In genomic region chr1:209858561-209859103, GRCh38 we compare ENCODE assay signal across 28 cellular contexts.
"Had no signal": no experiment of that assay in that cellular context is flagged by ENCODE, and none has a peak within 500 bp of the region (broad histone marks: within the 10 kb centered on the region; RNA-seq: fewer than 3 reads in every experiment).

No MANE protein-coding gene starts in this region.

- H3K27ac ChIP-seq: adrenal gland, body of pancreas, colonic mucosa, heart left ventricle, VCaP had no signal

- H3K4me3 Mint-ChIP-seq: activated B cell treated with CpG ODN at 0.5 μM for 24 hours; activated CD8-positive, alpha-beta T cell treated with anti-CD3 and anti-CD28 coated beads for 36 hours; activated naive CD4-positive, alpha-beta T cell treated with anti-CD3 and anti-CD28 coated beads, Interleukin-2, amount 50 U/mL, for 24 hours; activated naive CD8-positive, alpha-beta T cell treated with anti-CD3 and anti-CD28 coated beads for 36 hours; activated naive CD8-positive, alpha-beta T cell treated with anti-CD3 and anti-CD28 coated beads, Interleukin-2, amount 50 U/mL, for 24 hours; activated T-cell treated with anti-CD3 and anti-CD28 coated beads, Interleukin-2, amount 50 U/mL, for 4 hours; activated T-helper 17 cell treated with anti-CD3 and anti-CD28 coated beads, Interleukin-2, amount 50 U/mL, for 72 hours had no signal

- ATAC-seq: activated CD4-positive, CD25-positive, alpha-beta regulatory T cell treated with anti-CD3 and anti-CD28 coated beads, Interleukin-2, amount 50 U/mL, for 24 hours; activated CD8-positive, alpha-beta T cell treated with anti-CD3 and anti-CD28 coated beads for 36 hours; activated naive CD8-positive, alpha-beta T cell treated with anti-CD3 and anti-CD28 coated beads, Interleukin-2, amount 50 U/mL, for 24 hours; activated T-cell treated with anti-CD3 and anti-CD28 coated beads, Interleukin-2, amount 50 U/mL, for 4 hours; activated T-helper 17 cell treated with anti-CD3 and anti-CD28 coated beads, Interleukin-2, amount 50 U/mL, for 72 hours; body of pancreas; esophagus mucosa; heart left ventricle had no signal

- H3K27me3 ChIP-seq: adrenal gland, body of pancreas, colonic mucosa had no signal

- H3K36me3 ChIP-seq: colonic mucosa had no signal

- H3K9me3 Mint-ChIP-seq: activated B cell treated with CpG ODN at 0.5 μM for 24 hours; activated CD8-positive, alpha-beta T cell treated with anti-CD3 and anti-CD28 coated beads for 36 hours; activated naive CD4-positive, alpha-beta T cell treated with anti-CD3 and anti-CD28 coated beads, Interleukin-2, amount 50 U/mL, for 24 hours; activated naive CD8-positive, alpha-beta T cell treated with anti-CD3 and anti-CD28 coated beads for 36 hours; activated naive CD8-positive, alpha-beta T cell treated with anti-CD3 and anti-CD28 coated beads, Interleukin-2, amount 50 U/mL, for 24 hours; activated T-cell treated with anti-CD3 and anti-CD28 coated beads, Interleukin-2, amount 50 U/mL, for 4 hours; activated T-helper 17 cell treated with anti-CD3 and anti-CD28 coated beads, Interleukin-2, amount 50 U/mL, for 72 hours had no signal

- H3K4me1 Mint-ChIP-seq: activated B cell treated with CpG ODN at 0.5 μM for 24 hours; activated T-helper 17 cell treated with anti-CD3 and anti-CD28 coated beads, Interleukin-2, amount 50 U/mL, for 72 hours had no signal

- H3K4me1 ChIP-seq: adrenal gland, body of pancreas, colonic mucosa, heart left ventricle had no signal

- H3K9me3 ChIP-seq: adrenal gland, body of pancreas, colonic mucosa, heart left ventricle had no signal

- DNase-seq: activated B cell treated with CpG ODN at 0.5 μM for 24 hours; activated CD4-positive, alpha-beta T cell treated with anti-CD3 and anti-CD28 coated beads for 48 hours; activated CD4-positive, alpha-beta T cell treated with anti-CD3 and anti-CD28 coated beads, Interleukin-2, amount 50 U/mL, for 1 hour; activated CD4-positive, alpha-beta T cell treated with anti-CD3 and anti-CD28 coated beads, Interleukin-2, amount 50 U/mL, for 48 hours; activated CD8-positive, alpha-beta memory T cell treated with anti-CD3 and anti-CD28 coated beads for 24 hours; activated CD8-positive, alpha-beta T cell treated with anti-CD3 and anti-CD28 coated beads for 36 hours; activated effector memory CD4-positive, alpha-beta T cell treated with Interleukin-2 at 50 U/mL for 16 hours; activated gamma-delta T cell treated with Interleukin-2 at 50 U/mL for 16 hours; activated naive CD4-positive, alpha-beta T cell treated with Interleukin-2 at 50 U/mL for 16 hours; activated naive CD8-positive, alpha-beta T cell treated with anti-CD3 and anti-CD28 coated beads for 36 hours; activated naive CD8-positive, alpha-beta T cell treated with anti-CD3 and anti-CD28 coated beads, Interleukin-2, amount 50 U/mL, for 24 hours; activated T-cell treated with anti-CD3 and anti-CD28 coated beads, Interleukin-2, amount 50 U/mL, for 4 hours; adrenal gland; amygdala; aorta; body of pancreas; caudate nucleus; colonic mucosa; effector CD8-positive, alpha-beta T cell; foreskin fibroblast; T-helper 2 cell had no signal

- FAIRE-seq: frontal cortex had no signal

- H3K27ac Mint-ChIP-seq: activated B cell treated with CpG ODN at 0.5 μM for 24 hours; activated CD8-positive, alpha-beta T cell treated with anti-CD3 and anti-CD28 coated beads for 36 hours; activated naive CD4-positive, alpha-beta T cell treated with anti-CD3 and anti-CD28 coated beads, Interleukin-2, amount 50 U/mL, for 24 hours; activated naive CD8-positive, alpha-beta T cell treated with anti-CD3 and anti-CD28 coated beads for 36 hours; activated naive CD8-positive, alpha-beta T cell treated with anti-CD3 and anti-CD28 coated beads, Interleukin-2, amount 50 U/mL, for 24 hours; activated T-helper 17 cell treated with anti-CD3 and anti-CD28 coated beads, Interleukin-2, amount 50 U/mL, for 72 hours had no signal

- H3K4me3 ChIP-seq: adrenal gland, body of pancreas, colonic mucosa, heart left ventricle had no signal

- H3K27me3 Mint-ChIP-seq: activated naive CD4-positive, alpha-beta T cell treated with anti-CD3 and anti-CD28 coated beads, Interleukin-2, amount 50 U/mL, for 24 hours had no signal
